In the genomic region with DNA sequence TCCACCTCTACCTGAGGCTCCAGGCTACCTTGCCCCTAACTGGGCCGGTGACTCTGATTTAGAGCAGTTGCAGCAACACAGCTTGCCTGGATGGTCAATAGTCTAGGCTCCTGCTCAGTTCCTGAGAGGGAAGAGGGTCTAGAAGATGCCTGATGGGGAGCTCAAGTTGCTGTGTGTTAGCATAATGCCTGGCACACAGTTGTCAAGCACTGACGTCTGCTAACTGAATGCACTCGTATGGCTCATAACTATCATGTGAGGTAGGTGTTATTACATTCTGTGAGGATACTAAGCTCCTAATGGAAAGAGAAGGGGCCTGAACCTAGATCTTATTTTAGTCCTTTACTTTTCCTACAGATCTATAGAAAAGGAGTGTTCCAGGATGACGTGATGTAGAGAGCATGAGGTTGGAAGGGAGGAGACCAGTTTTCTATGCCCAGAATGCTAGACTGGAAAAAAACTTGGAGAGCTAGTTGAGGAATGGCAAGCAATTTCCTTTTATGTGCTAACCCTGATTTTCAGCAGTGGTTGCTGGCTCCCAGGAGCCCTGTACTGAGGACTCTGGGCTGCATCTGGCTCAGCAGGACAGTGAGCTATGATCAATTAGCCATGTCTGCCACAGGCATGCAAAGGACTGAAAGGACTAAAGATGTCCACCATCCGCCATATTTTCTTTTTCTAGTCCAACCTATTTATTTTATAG, we compare ENCODE assay signal across 19 cellular contexts. TPM values are rescaled to one million over a fixed set of nuclear protein-coding genes. Genes with fewer than 3 reads are reported as not detected.
"Had no signal": no experiment of that assay in that cellular context is flagged by ENCODE, and none has a peak within 500 bp of the region (broad histone marks: within the 10 kb centered on the region; RNA-seq: fewer than 3 reads in every experiment).

No MANE protein-coding gene starts in this region.

- DNase-seq: KBM-7, MV-4-11, NCI-H1048, NCI-H1105, NCI-H1417, NCI-H1436 treated with DMSO at 0.1 percent for 48 hours, NCI-H1694, NCI-H187 treated with DMSO at 0.1 percent for 48 hours, NCI-H2029 treated with DMSO at 0.1 percent for 48 hours, NCI-H2227 treated with DMSO at 0.1 percent for 48 hours, NCI-H524, NCI-H526 treated with DMSO at 0.1 percent for 48 hours, NCI-H748 treated with DMSO at 0.1 percent for 48 hours, RPMI8226, SHP77 treated with DMSO at 0.1 percent for 48 hours had no signal

- H3K36me3 ChIP-seq: SJCRH30 had no signal

- H3K9me3 ChIP-seq: SJCRH30 had no signal

- FAIRE-seq: RCC 7860 had no signal

- H3K27ac ChIP-seq: SJCRH30, SK-N-MC had no signal

- H3K27me3 ChIP-seq: SJCRH30 had no signal

- H3K4me3 ChIP-seq: SJCRH30, SK-N-MC had no signal

RNA-seq across cellular contexts. Expression of gene FAM78B, which starts 30.0 kb away (rescaled TPM):
- total RNA-seq: HT-29 had no signal
